1 cellular context compared by ENCODE assay signal in genomic region chr1:26132128-26132824, GRCh38.
TF ChIP-seq lines count a peak whose summit lies in the region.

No MANE protein-coding gene starts in this region.

TF ChIP-seq in K562, 482 proteins besides CTCF, POLR2A, EP300 and RAD21:
- TF ChIP-seq, protein P1, sequence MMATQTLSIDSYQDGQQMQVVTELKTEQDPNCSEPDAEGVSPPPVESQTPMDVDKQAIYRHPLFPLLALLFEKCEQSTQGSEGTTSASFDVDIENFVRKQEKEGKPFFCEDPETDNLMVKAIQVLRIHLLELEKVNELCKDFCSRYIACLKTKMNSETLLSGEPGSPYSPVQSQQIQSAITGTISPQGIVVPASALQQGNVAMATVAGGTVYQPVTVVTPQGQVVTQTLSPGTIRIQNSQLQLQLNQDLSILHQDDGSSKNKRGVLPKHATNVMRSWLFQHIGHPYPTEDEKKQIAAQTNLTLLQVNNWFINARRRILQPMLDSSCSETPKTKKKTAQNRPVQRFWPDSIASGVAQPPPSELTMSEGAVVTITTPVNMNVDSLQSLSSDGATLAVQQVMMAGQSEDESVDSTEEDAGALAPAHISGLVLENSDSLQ (IDR thresholded peaks at IDR 0.05), result peak; percentile 97
- 0 out of 2 replicates have a peak, but pooled peaks have one; percentile 18 for TF ChIP-seq ARID1B (IDR thresholded peaks at IDR 0.05)
- TF ChIP-seq ZNF592 (IDR thresholded peaks at IDR 0.05), result 0 out of 2 replicates have a peak, but pooled peaks have one; percentile 30
- TF ChIP-seq, protein P2, sequence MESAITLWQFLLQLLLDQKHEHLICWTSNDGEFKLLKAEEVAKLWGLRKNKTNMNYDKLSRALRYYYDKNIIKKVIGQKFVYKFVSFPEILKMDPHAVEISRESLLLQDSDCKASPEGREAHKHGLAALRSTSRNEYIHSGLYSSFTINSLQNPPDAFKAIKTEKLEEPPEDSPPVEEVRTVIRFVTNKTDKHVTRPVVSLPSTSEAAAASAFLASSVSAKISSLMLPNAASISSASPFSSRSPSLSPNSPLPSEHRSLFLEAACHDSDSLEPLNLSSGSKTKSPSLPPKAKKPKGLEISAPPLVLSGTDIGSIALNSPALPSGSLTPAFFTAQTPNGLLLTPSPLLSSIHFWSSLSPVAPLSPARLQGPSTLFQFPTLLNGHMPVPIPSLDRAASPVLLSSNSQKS (CRISPR knock-in tag; IDR thresholded peaks at IDR 0.05), result no peak
- peak in 1 of 2 experiments; percentile 51; a peak in 1 of 4 replicates for TF ChIP-seq TEAD1 (CRISPR knock-in tag; IDR thresholded peaks at IDR 0.05)
- peak; percentile 97 for TF ChIP-seq BMI1 (IDR thresholded peaks at IDR 0.05; ENCODE audit: low read length)
- 0 out of 2 replicates have a peak, but pooled peaks have one; percentile 8 for TF ChIP-seq EGR1 (conservative IDR thresholded peaks at IDR 0.05)
- TF ChIP-seq IRF9 (tag; IDR thresholded peaks at IDR 0.05), result no peak
- TF ChIP-seq HMBOX1 (IDR thresholded peaks at IDR 0.05), result peak; percentile 91
- 0 out of 2 replicates have a peak, but pooled peaks have one; percentile 35 for TF ChIP-seq FOXJ2 (tag; IDR thresholded peaks at IDR 0.05)
- TF ChIP-seq YY1 (IDR thresholded peaks at IDR 0.05; ENCODE audit: borderline replicate concordance in 1 of 3, control insufficient read depth in 1 of 3, extremely low read depth in 1 of 3, insufficient read depth in 3 of 3, insufficient read length in 1 of 3, insufficient replicate concordance in 2 of 3, low read depth in 1 of 3, low read length in 2 of 3), result peak in 1 of 3 experiments; percentile 7
- no peak for TF ChIP-seq PBX2 (CRISPR knock-in tag; IDR thresholded peaks at IDR 0.05; ENCODE audit: low read depth)
- peak; percentile 81 for TF ChIP-seq PBX2 (tag; conservative IDR thresholded peaks at IDR 0.05; ENCODE audit: low read depth)
- no peak for TF ChIP-seq NELFE (IDR thresholded peaks at IDR 0.05; ENCODE audit: insufficient read depth, insufficient read length)
- TF ChIP-seq, protein P3, sequence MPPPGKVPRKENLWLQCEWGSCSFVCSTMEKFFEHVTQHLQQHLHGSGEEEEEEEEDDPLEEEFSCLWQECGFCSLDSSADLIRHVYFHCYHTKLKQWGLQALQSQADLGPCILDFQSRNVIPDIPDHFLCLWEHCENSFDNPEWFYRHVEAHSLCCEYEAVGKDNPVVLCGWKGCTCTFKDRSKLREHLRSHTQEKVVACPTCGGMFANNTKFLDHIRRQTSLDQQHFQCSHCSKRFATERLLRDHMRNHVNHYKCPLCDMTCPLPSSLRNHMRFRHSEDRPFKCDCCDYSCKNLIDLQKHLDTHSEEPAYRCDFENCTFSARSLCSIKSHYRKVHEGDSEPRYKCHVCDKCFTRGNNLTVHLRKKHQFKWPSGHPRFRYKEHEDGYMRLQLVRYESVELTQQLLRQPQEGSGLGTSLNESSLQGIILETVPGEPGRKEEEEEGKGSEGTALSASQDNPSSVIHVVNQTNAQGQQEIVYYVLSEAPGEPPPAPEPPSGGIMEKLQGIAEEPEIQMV (tag; conservative IDR thresholded peaks at IDR 0.05; ENCODE audit: low read depth), result peak; percentile 53; the same call in 1 of the 2 replicates
- no peak for TF ChIP-seq NFXL1 (CRISPR knock-in tag; IDR thresholded peaks at IDR 0.05)
- TF ChIP-seq NRF1 (conservative IDR thresholded peaks at IDR 0.05 in 1 of 2, IDR thresholded peaks at IDR 0.05 in 1 of 2), result peak; percentile 25 to 40; a peak in 3 of 4 replicates
- no peak for TF ChIP-seq RBM34 (IDR thresholded peaks at IDR 0.05; ENCODE audit: borderline replicate concordance, insufficient read depth, low read length)
- peak; percentile 95 for TF ChIP-seq MXI1 (IDR thresholded peaks at IDR 0.05; ENCODE audit: low read depth, low read length)
- 0 out of 2 replicates have a peak, but pooled peaks have one; percentile 58 for TF ChIP-seq KLF13 (tag; IDR thresholded peaks at IDR 0.05; ENCODE audit: borderline replicate concordance, low read depth)
- peak; percentile 88 for TF ChIP-seq RFX5 (IDR thresholded peaks at IDR 0.05; ENCODE audit: low read depth, low read length)
- TF ChIP-seq RFX1 (IDR thresholded peaks at IDR 0.05), result peak; percentile 100
- TF ChIP-seq ZNF57 (CRISPR knock-in tag; IDR thresholded peaks at IDR 0.05), result no peak
- TF ChIP-seq NEUROD1 (IDR thresholded peaks at IDR 0.05; ENCODE audit: borderline replicate concordance, low read depth, low read length, partially characterized antibody), result peak; percentile 54
- TF ChIP-seq ATF1 (CRISPR knock-in tag; IDR thresholded peaks at IDR 0.05), result no peak
- peak; percentile 26; the same call in 1 of the 2 replicates for TF ChIP-seq ATF1 (tag; IDR thresholded peaks at IDR 0.05)
- no peak for TF ChIP-seq MIER1 (IDR thresholded peaks at IDR 0.05; ENCODE audit: low read depth)
- TF ChIP-seq ERF (CRISPR knock-in tag; IDR thresholded peaks at IDR 0.05), result no peak
- no peak for TF ChIP-seq ZNF311 (CRISPR knock-in tag; IDR thresholded peaks at IDR 0.05)
- peak in 1 of 2 experiments; percentile 97; a peak in 2 of 4 replicates for TF ChIP-seq CSDE1 (IDR thresholded peaks at IDR 0.05)
